8 cellular contexts compared by ENCODE assay signal in the genomic region with DNA sequence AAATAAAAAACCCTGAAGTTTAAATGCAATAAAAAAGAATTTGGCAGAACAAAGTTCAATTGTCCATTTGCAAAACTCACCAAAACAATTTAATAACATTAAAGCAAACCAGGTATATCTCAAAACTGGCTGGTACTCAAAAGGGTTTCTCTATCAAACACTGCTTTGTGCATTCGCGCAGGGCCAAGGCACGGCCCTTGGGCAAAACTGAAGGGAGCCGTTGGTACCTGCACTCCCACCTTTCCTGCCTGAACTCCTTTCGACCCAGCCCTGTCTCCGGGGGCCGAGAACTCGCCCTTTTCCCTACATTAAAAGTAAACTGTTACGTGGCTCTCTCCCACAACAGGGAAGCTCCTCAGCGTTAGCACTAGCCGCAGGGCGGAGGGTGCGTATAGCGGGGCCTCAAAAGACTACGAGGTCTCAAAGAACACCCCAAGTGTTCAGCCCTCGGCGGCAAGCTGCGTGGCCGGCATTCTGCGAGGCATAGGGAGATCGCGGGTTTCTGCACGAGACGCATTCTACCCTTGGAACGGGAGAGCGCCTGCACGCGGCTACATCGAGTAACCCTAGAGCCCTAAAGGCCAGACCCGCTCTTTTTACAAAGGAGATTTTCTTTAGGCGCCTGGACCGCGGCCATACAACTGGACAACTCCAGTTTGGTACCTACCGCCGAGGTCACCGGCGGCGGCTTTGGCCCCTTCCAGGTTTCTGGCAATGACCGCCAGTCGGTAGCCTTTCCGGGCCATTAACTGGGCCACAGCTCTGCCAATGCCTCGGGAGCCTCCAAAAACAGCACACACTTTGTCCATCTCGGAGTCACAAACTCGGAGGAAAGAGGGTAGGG. TPM values are rescaled to one million over a fixed set of nuclear protein-coding genes. Genes with fewer than 3 reads are reported as not detected.
A peak's percentile ranks its signal among the peaks of the same experiment; 100 is the strongest.
DNase-seq lines count a peak whose midpoint lies in the region; ATAC-seq, FAIRE-seq and TF ChIP-seq lines count a peak whose summit lies in the region.

No MANE protein-coding gene starts in this region.

- DNase-seq in GM12891 (ENCODE audit: insufficient read length, low spot score) (no peak), NCI-H1105 treated with DMSO at 0.1 percent for 48 hours (lab: John Stamatoyannopoulos, UW) (peak; percentile 42), WERI-Rb-1 (peak; percentile 82), caudate nucleus (lab: John Stamatoyannopoulos, UW) (peak in 57 of 61 donors; percentile 8 to 83 (median 58)), kidney glomerular epithelial cell (lab: John Stamatoyannopoulos, UW) (peak; percentile 51), NCI-H1048 (lab: John Stamatoyannopoulos, UW) (no peak)
- DNase-seq in stimulated activated CD4-positive, alpha-beta T cell treated with anti-CD3 and anti-CD28 coated beads, Interleukin-15, amount 100 ng/mL, for 48 hours (ENCODE audit: low read depth in 2 of 2): peak; percentile 34

- H3K4me3 ChIP-seq in WERI-Rb-1 (ENCODE audit: low read depth, low read length): peak overlapping the region; percentile 67

- FAIRE-seq in GM12891 (lab: Jason Lieb, UNC): peak; percentile 66

- H3K27ac ChIP-seq in WERI-Rb-1: peak overlapping the region; percentile 92
- H3K27ac ChIP-seq in caudate nucleus (ENCODE audit: low read depth, low read length): peak overlapping the region; percentile 80

- H3K36me3 ChIP-seq in WERI-Rb-1: peaks cover 23% of the 10 kb centered on the region

- TF ChIP-seq POLR2A in GM12891 (IDR thresholded peaks at IDR 0.05; ENCODE audit: low read depth, low read length): no peak

- peak; percentile 27 for ATAC-seq in HG02623 (IDR thresholded peaks at IDR 0.05; ENCODE audit: unreplicated experiment)

- no peaks in the 10 kb centered on the region for H3K27me3 ChIP-seq in WERI-Rb-1 (ENCODE audit: insufficient read depth, low read depth, severe bottlenecking)

- no peaks in the 10 kb centered on the region for H3K9me3 ChIP-seq in WERI-Rb-1 (ENCODE audit: severe bottlenecking)

- TF ChIP-seq CTCF in WERI-Rb-1 (IDR thresholded peaks at IDR 0.05; ENCODE audit: low read depth, low read length): peak; percentile 58

TF ChIP-seq in GM12891, 5 proteins besides CTCF, POLR2A, EP300 and RAD21:
- TF ChIP-seq PAX5 (IDR thresholded peaks at IDR 0.05; ENCODE audit: insufficient read depth, low read length, severe bottlenecking) (no peak), POLR2AphosphoS5 (IDR thresholded peaks at IDR 0.05; ENCODE audit: low read depth, low read length) (no peak), TAF1 (IDR thresholded peaks at IDR 0.05; ENCODE audit: low read depth, low read length) (peak; percentile 21; the same call in 1 of the 2 replicates)

RNA-seq across cellular contexts. Expression of a gene that starts 0.6 kb away (rescaled TPM):
- polyA plus RNA-seq in GM12891 (2012; ENCODE audit: low read depth, missing spikeins): 8.9 TPM

Comparison
In these comparisons a context has a peak if more than half of its experiments do, and no peak if none do; other contexts are left out.
1. DNase-seq: peak in NCI-H1105 treated with DMSO at 0.1 percent for 48 hours (single experiment), WERI-Rb-1 (single experiment), caudate nucleus (57 of 61), kidney glomerular epithelial cell (single experiment) and stimulated activated CD4-positive, alpha-beta T cell treated with anti-CD3 and anti-CD28 coated beads, Interleukin-15, amount 100 ng/mL, for 48 hours (2 of 2); none in GM12891 (single experiment) and NCI-H1048 (single experiment).